Comparison of ENCODE assay signal across 1 cellular context in the genomic region with DNA sequence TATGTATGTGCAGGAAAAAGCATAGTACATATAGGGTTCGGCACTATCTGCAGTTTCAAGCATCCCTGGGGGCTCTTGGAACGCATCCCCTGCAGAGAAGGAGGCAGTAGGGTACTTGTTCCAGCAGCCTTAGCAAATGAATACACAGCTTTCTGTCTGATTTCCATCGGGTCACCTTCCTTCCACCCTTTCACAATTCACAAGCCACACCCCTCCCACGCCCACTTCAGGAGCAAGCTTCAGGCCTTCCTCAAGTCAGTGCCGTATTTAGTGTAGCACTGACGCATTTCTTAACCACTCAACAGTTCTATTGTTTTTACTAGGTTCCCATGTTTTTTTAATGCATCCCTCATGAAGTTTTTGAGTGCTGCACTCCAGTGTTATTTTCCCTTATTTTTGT.
A peak's percentile ranks its signal among the peaks of the same experiment; 100 is the strongest.
TF ChIP-seq lines count a peak whose summit lies in the region.

No MANE protein-coding gene starts in this region.

TF ChIP-seq in K562, 482 proteins besides CTCF, POLR2A, EP300 and RAD21 (continued from another document):
- TF ChIP-seq, protein P1, sequence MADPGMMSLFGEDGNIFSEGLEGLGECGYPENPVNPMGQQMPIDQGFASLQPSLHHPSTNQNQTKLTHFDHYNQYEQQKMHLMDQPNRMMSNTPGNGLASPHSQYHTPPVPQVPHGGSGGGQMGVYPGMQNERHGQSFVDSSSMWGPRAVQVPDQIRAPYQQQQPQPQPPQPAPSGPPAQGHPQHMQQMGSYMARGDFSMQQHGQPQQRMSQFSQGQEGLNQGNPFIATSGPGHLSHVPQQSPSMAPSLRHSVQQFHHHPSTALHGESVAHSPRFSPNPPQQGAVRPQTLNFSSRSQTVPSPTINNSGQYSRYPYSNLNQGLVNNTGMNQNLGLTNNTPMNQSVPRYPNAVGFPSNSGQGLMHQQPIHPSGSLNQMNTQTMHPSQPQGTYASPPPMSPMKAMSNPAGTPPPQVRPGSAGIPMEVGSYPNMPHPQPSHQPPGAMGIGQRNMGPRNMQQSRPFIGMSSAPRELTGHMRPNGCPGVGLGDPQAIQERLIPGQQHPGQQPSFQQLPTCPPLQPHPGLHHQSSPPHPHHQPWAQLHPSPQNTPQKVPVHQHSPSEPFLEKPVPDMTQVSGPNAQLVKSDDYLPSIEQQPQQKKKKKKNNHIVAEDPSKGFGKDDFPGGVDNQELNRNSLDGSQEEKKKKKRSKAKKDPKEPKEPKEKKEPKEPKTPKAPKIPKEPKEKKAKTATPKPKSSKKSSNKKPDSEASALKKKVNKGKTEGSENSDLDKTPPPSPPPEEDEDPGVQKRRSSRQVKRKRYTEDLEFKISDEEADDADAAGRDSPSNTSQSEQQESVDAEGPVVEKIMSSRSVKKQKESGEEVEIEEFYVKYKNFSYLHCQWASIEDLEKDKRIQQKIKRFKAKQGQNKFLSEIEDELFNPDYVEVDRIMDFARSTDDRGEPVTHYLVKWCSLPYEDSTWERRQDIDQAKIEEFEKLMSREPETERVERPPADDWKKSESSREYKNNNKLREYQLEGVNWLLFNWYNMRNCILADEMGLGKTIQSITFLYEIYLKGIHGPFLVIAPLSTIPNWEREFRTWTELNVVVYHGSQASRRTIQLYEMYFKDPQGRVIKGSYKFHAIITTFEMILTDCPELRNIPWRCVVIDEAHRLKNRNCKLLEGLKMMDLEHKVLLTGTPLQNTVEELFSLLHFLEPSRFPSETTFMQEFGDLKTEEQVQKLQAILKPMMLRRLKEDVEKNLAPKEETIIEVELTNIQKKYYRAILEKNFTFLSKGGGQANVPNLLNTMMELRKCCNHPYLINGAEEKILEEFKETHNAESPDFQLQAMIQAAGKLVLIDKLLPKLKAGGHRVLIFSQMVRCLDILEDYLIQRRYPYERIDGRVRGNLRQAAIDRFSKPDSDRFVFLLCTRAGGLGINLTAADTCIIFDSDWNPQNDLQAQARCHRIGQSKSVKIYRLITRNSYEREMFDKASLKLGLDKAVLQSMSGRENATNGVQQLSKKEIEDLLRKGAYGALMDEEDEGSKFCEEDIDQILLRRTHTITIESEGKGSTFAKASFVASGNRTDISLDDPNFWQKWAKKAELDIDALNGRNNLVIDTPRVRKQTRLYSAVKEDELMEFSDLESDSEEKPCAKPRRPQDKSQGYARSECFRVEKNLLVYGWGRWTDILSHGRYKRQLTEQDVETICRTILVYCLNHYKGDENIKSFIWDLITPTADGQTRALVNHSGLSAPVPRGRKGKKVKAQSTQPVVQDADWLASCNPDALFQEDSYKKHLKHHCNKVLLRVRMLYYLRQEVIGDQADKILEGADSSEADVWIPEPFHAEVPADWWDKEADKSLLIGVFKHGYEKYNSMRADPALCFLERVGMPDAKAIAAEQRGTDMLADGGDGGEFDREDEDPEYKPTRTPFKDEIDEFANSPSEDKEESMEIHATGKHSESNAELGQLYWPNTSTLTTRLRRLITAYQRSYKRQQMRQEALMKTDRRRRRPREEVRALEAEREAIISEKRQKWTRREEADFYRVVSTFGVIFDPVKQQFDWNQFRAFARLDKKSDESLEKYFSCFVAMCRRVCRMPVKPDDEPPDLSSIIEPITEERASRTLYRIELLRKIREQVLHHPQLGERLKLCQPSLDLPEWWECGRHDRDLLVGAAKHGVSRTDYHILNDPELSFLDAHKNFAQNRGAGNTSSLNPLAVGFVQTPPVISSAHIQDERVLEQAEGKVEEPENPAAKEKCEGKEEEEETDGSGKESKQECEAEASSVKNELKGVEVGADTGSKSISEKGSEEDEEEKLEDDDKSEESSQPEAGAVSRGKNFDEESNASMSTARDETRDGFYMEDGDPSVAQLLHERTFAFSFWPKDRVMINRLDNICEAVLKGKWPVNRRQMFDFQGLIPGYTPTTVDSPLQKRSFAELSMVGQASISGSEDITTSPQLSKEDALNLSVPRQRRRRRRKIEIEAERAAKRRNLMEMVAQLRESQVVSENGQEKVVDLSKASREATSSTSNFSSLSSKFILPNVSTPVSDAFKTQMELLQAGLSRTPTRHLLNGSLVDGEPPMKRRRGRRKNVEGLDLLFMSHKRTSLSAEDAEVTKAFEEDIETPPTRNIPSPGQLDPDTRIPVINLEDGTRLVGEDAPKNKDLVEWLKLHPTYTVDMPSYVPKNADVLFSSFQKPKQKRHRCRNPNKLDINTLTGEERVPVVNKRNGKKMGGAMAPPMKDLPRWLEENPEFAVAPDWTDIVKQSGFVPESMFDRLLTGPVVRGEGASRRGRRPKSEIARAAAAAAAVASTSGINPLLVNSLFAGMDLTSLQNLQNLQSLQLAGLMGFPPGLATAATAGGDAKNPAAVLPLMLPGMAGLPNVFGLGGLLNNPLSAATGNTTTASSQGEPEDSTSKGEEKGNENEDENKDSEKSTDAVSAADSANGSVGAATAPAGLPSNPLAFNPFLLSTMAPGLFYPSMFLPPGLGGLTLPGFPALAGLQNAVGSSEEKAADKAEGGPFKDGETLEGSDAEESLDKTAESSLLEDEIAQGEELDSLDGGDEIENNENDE (IDR thresholded peaks at IDR 0.05; ENCODE audit: low read depth, low read length), result peak; percentile 93
